ENCODE assay signal across 11 cellular contexts in the genomic region with DNA sequence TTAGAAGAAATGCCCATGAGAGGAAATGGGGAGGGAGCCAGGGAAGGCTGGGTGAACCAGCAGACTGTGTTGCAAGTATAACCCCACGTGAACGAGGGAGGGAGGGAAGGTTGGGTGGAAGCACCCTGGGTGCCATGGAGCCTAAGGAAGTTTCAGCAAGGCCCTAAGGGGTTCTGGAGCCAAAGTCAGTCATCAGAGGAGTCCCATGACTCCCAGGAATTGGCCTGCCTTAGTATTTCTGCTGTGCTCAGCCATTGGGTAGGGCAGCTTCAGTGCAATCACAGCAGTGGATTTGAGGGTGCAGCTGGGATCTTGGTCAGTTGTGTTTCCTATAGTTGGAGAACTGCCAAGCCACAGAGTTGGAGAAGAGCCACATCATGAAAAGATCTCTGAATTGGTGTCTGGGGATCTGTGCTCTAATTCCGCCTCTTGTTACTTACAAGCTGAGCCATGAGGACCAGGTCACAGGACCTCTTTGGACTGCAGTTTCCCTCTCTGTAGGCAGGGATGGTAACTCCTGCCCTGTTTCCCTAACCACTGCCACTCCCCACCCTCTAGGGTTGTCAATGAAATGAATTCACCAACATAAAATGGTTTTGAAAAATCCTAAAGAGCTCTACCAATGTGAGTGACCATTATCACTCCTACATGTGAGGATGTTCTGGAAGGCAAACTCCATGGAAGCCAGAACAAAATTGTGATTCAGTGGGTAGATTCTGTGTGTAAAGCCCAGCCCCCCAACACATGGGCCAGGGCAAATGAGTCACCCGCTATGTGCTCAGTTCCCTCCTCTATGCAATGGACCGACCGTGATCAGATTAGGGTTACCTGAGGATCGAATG.
DNase-seq lines count a peak whose midpoint lies in the region; ATAC-seq and TF ChIP-seq lines count a peak whose summit lies in the region.
"Had no signal": no experiment of that assay in that cellular context is flagged by ENCODE, and none has a peak within 500 bp of the region (broad histone marks: within the 10 kb centered on the region; RNA-seq: fewer than 3 reads in every experiment).

No MANE protein-coding gene starts in this region.

- no peak overlapping the region for H2AK5ac ChIP-seq in IMR-90 (ENCODE audit: low read depth, low read length)

- no peak overlapping the region for H3K23ac ChIP-seq in IMR-90 (ENCODE audit: low read depth, low read length)

- no peak overlapping the region for H2BK15ac ChIP-seq in IMR-90 (ENCODE audit: low read depth, low read length)

- H3K4me3 Mint-ChIP-seq in MCF 10A (ENCODE audit: unreplicated experiment), result no peak overlapping the region
- H3K4me3 Mint-ChIP-seq in activated naive CD4-positive, alpha-beta T cell treated with anti-CD3 and anti-CD28 coated beads, Interleukin-2, amount 10 ng/mL, durations not matched to agents 7 days and 5 days, result no peak overlapping the region
- H3K4me3 Mint-ChIP-seq: activated naive CD8-positive, alpha-beta T cell; CD4-positive, alpha-beta T cell had no signal

- no peaks in the 10 kb centered on the region for H3K79me1 ChIP-seq in IMR-90 (ENCODE audit: low read depth in 1 of 2, low read length in 2 of 2)

- TF ChIP-seq POLR2A in IMR-90 (IDR thresholded peaks at IDR 0.05; ENCODE audit: low read depth, low read length) (no peak), lower leg skin (IDR thresholded peaks at IDR 0.05) (no peak)

- peaks cover 13% of the 10 kb centered on the region for H3K36me3 Mint-ChIP-seq in MCF 10A (ENCODE audit: insufficient read depth, unreplicated experiment)
- H3K36me3 Mint-ChIP-seq in activated naive CD4-positive, alpha-beta T cell treated with anti-CD3 and anti-CD28 coated beads, Interleukin-2, amount 10 ng/mL, durations not matched to agents 7 days and 5 days, result no peaks in the 10 kb centered on the region
- H3K36me3 Mint-ChIP-seq: activated naive CD8-positive, alpha-beta T cell had no signal

- no peak overlapping the region for H3K18ac ChIP-seq in IMR-90 (ENCODE audit: low read depth, low read length)

- intact Hi-C loops in IMR-90 (cut with micrococcal nuclease), result no loop called here
- intact Hi-C loops in MCF 10A (cut with micrococcal nuclease), result no loop called here
- intact Hi-C loops in lower leg skin (cut with DNase I; ENCODE audit: low total_unique reads), result no loop called here

- 0 out of 2 replicates have a peak overlapping the region, but pooled peaks have one; percentile 15 for H3K14ac ChIP-seq in IMR-90 (replicated peaks; ENCODE audit: low read depth, low read length)

- peak; percentile 55 for DNase-seq in IMR-90
- peak; percentile 97 for DNase-seq in MCF 10A (ENCODE audit: unreplicated experiment)
- peak; percentile 76 to 90 for DNase-seq in lower leg skin (ENCODE audit: low spot score in 2 of 2)
- no peak for DNase-seq in retina
- DNase-seq in midbrain (lab: John Stamatoyannopoulos, UW), result no peak
- DNase-seq in activated naive CD4-positive, alpha-beta T cell treated with anti-CD3 and anti-CD28 coated beads, Interleukin-2, amount 10 ng/mL, durations not matched to agents 7 days and 5 days, result no peak
- DNase-seq: CD4-positive, alpha-beta T cell; stimulated activated CD4-positive, alpha-beta T cell treated with anti-CD3 and anti-CD28 coated beads, Interleukin-4, amount 100 ng/mL, for 4 hours had no signal

- H3K9me3 ChIP-seq in IMR-90 (ENCODE audit: control insufficient read depth, insufficient read depth, low read length), result no peaks in the 10 kb centered on the region

- no peaks in the 10 kb centered on the region for H3K9me3 Mint-ChIP-seq in MCF 10A (ENCODE audit: unreplicated experiment)
- H3K9me3 Mint-ChIP-seq in activated naive CD4-positive, alpha-beta T cell treated with anti-CD3 and anti-CD28 coated beads, Interleukin-2, amount 10 ng/mL, durations not matched to agents 7 days and 5 days, result no peaks in the 10 kb centered on the region
- H3K9me3 Mint-ChIP-seq: CD4-positive, alpha-beta T cell had no signal

- H3K9me1 ChIP-seq in IMR-90 (ENCODE audit: insufficient read depth, low read length), result no peaks in the 10 kb centered on the region

- no peak overlapping the region for H4K5ac ChIP-seq in IMR-90 (ENCODE audit: low read depth, low read length)

- H2BK20ac ChIP-seq in IMR-90 (ENCODE audit: low read depth, low read length), result no peak overlapping the region

- dilution Hi-C loops in IMR-90 (cut with HindIII; ENCODE audit: low sequenced_read_pairs, unreplicated experiment), result no loop called here

- H3K4me2 ChIP-seq in IMR-90 (ENCODE audit: low read depth, low read length), result no peak overlapping the region

- peak overlapping the region; percentile 43 for H3K27ac Mint-ChIP-seq in MCF 10A (ENCODE audit: low read depth, unreplicated experiment)
- H3K27ac Mint-ChIP-seq in activated naive CD4-positive, alpha-beta T cell treated with anti-CD3 and anti-CD28 coated beads, Interleukin-2, amount 10 ng/mL, durations not matched to agents 7 days and 5 days, result no peak overlapping the region
- H3K27ac Mint-ChIP-seq: activated naive CD8-positive, alpha-beta T cell; CD4-positive, alpha-beta T cell had no signal

- peak overlapping the region; percentile 82 for H2AK9ac ChIP-seq in IMR-90 (replicated peaks; ENCODE audit: low read depth, low read length, poor library complexity)

- H3K27me3 ChIP-seq in ACC112 (ENCODE audit: insufficient read depth, low read length), result peaks cover 48% of the 10 kb centered on the region
- peaks cover 49% of the 10 kb centered on the region for H3K27me3 ChIP-seq in IMR-90 (ENCODE audit: control insufficient read depth, insufficient read depth, low read length)

- H3K79me2 ChIP-seq in ACC112 (ENCODE audit: control insufficient read depth, insufficient read depth, low read length, unreplicated experiment), result no peaks in the 10 kb centered on the region

- ATAC-seq in IMR-90 (ENCODE audit: low read depth) (peak; percentile 40; the same call in 1 of the 2 replicates), HG02678 (IDR thresholded peaks at IDR 0.05; ENCODE audit: unreplicated experiment) (no peak)

- in situ Hi-C loops in IMR-90 (cut with MboI; ENCODE audit: low sequenced_read_pairs), result no loop called here

- BruUV-seq in IMR-90 (replicated peaks; lab: Mats Ljungman, UMichigan), result no TSS peak
- no TSS peak for BruUV-seq in MCF 10A (replicated peaks; lab: Mats Ljungman, UMichigan)

- H3K4me1 Mint-ChIP-seq in MCF 10A (ENCODE audit: insufficient read depth, unreplicated experiment), result peaks cover 33% of the 10 kb centered on the region
- no peaks in the 10 kb centered on the region for H3K4me1 Mint-ChIP-seq in activated naive CD4-positive, alpha-beta T cell treated with anti-CD3 and anti-CD28 coated beads, Interleukin-2, amount 10 ng/mL, durations not matched to agents 7 days and 5 days

- no peaks in the 10 kb centered on the region for H4K20me1 ChIP-seq in IMR-90 (ENCODE audit: insufficient read depth, low read length)

- peaks cover 40% of the 10 kb centered on the region for H3K27me3 Mint-ChIP-seq in MCF 10A (ENCODE audit: insufficient read depth, unreplicated experiment)
- H3K27me3 Mint-ChIP-seq in activated naive CD4-positive, alpha-beta T cell treated with anti-CD3 and anti-CD28 coated beads, Interleukin-2, amount 10 ng/mL, durations not matched to agents 7 days and 5 days, result peaks cover 32% of the 10 kb centered on the region

- H2AFZ ChIP-seq in ACC112 (ENCODE audit: low read length, unreplicated experiment) (no peak overlapping the region), IMR-90 (replicated peaks; ENCODE audit: low read length, poor library complexity) (no peak overlapping the region)

- no peak overlapping the region for H2BK5ac ChIP-seq in IMR-90 (ENCODE audit: low read depth, low read length, poor library complexity, severe bottlenecking)

- no peak overlapping the region for H4K8ac ChIP-seq in IMR-90 (ENCODE audit: low read depth in 2 of 2, low read length in 2 of 2)

- no peak for TF ChIP-seq RAD21 in IMR-90 (IDR thresholded peaks at IDR 0.05; ENCODE audit: low read length)

- H3K9ac ChIP-seq in IMR-90 (ENCODE audit: low read depth, low read length), result no peak overlapping the region

- no peak overlapping the region for H3K56ac ChIP-seq in IMR-90 (ENCODE audit: extremely low read depth, insufficient read depth, low read length)

- H4K91ac ChIP-seq in IMR-90 (ENCODE audit: insufficient read depth, low read depth, low read length), result no peak overlapping the region

- no peak overlapping the region for H2BK120ac ChIP-seq in IMR-90 (ENCODE audit: low read depth, low read length)

- TF ChIP-seq CTCF in IMR-90 (conservative IDR thresholded peaks at IDR 0.05; ENCODE audit: low read depth, low read length) (no peak), MCF 10A (IDR thresholded peaks at IDR 0.05; ENCODE audit: unreplicated experiment) (no peak), lower leg skin (IDR thresholded peaks at IDR 0.05) (no peak)

- H3K36me3 ChIP-seq in ACC112 (ENCODE audit: insufficient read depth, low read length) (no peaks in the 10 kb centered on the region), IMR-90 (ENCODE audit: control insufficient read depth, insufficient read depth, low read length) (no peaks in the 10 kb centered on the region)

- H3K4me1 ChIP-seq in ACC112 (ENCODE audit: control insufficient read depth, insufficient read depth, low read length, unreplicated experiment) (peaks cover 23% of the 10 kb centered on the region), IMR-90 (ENCODE audit: control insufficient read depth, insufficient read depth, low read length) (peaks cover 4% of the 10 kb centered on the region; the same call in 1 of the 2 replicates)

- POLR2A ChIA-PET in IMR-90 (lab: Charles Lee; ENCODE audit: unreplicated experiment) (no interaction called here), MCF 10A (lab: Yijun Ruan, JAX) (interaction anchor here (0.6 to 1.7 kb wide), 7 partner anchors 10 to 264 kb away, joined by 3 to 5 read pairs (median 4); no protein-coding TSS in a partner anchor)

- H3K27ac ChIP-seq in ACC112 (ENCODE audit: low read depth, low read length) (peak overlapping the region; percentile 44; the same call in 1 of the 2 replicates), IMR-90 (ENCODE audit: insufficient read depth, low read length) (no peak overlapping the region)

- H3K4me3 ChIP-seq in ACC112 (ENCODE audit: low read depth, low read length), result no peak overlapping the region
- no peak overlapping the region for H3K4me3 ChIP-seq in IMR-90 (ENCODE audit: insufficient read depth, low read depth, low read length)
- no peak overlapping the region for H3K4me3 ChIP-seq in lower leg skin (ENCODE audit: low read depth, poor library complexity, severe bottlenecking)

- CTCF ChIA-PET in IMR-90 (lab: Yijun Ruan, JAX) (no interaction called here), MCF 10A (lab: Yijun Ruan, JAX) (interaction anchor here (0.8 to 1.6 kb wide), 4 partner anchors 9 to 170 kb away, joined by 3 to 4 read pairs (median 3); no protein-coding TSS in a partner anchor)
- CTCF ChIA-PET in activated naive CD4-positive, alpha-beta T cell treated with anti-CD3 and anti-CD28 coated beads, Interleukin-2, amount 10 ng/mL, durations not matched to agents 7 days and 5 days (lab: Charles Lee), result no interaction called here

- no peak overlapping the region for H3K4ac ChIP-seq in IMR-90 (ENCODE audit: low read depth, low read length)

- 68% methylated on average over 5 of the region's 7 CpGs; no CpG with 5 or more reads in 1 of the 2 experiments for WGBS in IMR-90 (ENCODE audit: extremely low coverage in 2 of 2, insufficient read length in 1 of 2), 2 experiments
- 52 to 56% methylated on average over 7 of the region's 7 CpGs for WGBS in lower leg skin, 2 donors

TF ChIP-seq in IMR-90, 13 proteins besides CTCF, POLR2A, EP300 and RAD21 (continues in another document):
- TF ChIP-seq RFX5 (IDR thresholded peaks at IDR 0.05; ENCODE audit: low read depth, low read length), result no peak

Comparison
In these comparisons a context has a peak if more than half of its experiments do, and no peak if none do; other contexts are left out.
1. DNase-seq: peak in IMR-90 (single experiment), MCF 10A (single experiment) and lower leg skin (2 of 2); none in retina (single experiment), midbrain (single experiment) and activated naive CD4-positive, alpha-beta T cell treated with anti-CD3 and anti-CD28 coated beads, Interleukin-2, amount 10 ng/mL, durations not matched to agents 7 days and 5 days (single experiment).